17 cellular contexts compared by ENCODE assay signal in the genomic region with DNA sequence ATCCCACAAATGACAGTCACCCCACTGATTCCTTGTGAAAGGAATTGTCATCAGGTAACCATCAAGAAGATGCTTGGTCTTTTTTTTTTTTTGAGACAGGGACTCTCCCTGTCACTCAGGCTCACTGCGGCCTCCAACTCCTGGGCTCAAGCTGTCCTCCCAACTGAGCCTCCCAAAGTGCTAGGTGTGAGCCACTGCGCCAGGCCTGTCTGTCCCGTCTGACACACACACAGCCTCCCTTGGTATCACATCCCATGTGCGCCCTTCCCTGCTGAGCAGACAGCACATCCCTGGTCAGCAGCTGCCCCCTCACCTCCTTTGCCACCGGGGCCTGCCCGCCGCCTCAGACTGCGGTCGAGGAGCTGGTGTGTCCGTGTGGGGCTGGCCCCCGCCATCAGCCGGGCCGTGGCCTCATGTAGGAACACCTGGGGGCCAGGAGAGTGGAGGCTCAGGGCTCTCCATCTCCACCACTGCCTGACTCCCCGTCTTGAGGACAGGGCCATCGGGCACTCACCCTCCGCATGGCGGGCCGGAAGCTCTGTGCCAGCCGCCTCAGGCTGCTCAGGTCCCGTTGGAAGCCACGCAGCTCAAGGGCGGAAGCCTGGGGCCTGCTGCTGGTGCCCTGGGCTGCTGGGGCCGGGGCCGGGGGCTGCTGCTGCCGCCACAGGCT. TPM values are rescaled to one million over a fixed set of nuclear protein-coding genes. Genes with fewer than 3 reads are reported as not detected.
DNase-seq lines count a peak whose midpoint lies in the region; ATAC-seq, FAIRE-seq and TF ChIP-seq lines count a peak whose summit lies in the region.
"Had no signal": no experiment of that assay in that cellular context is flagged by ENCODE, and none has a peak within 500 bp of the region (broad histone marks: within the 10 kb centered on the region; RNA-seq: fewer than 3 reads in every experiment).

No MANE protein-coding gene starts in this region.

- H3K79me2 ChIP-seq in Karpas-422 (ENCODE audit: low read length) (no peaks in the 10 kb centered on the region), H1 (ENCODE audit: control insufficient read depth in 1 of 2, insufficient read depth in 2 of 2, low read length in 2 of 2) (no peaks in the 10 kb centered on the region)

- H4K8ac ChIP-seq in H1 (ENCODE audit: extremely low read depth, insufficient read depth, low read length) = no peak overlapping the region

- peaks cover 29% of the 10 kb centered on the region for H3K36me3 Mint-ChIP-seq in activated CD4-positive, alpha-beta T cell treated with anti-CD3 and anti-CD28 coated beads for 36 hours (ENCODE audit: low read depth)

- TF ChIP-seq POLR2A in H1 (IDR thresholded peaks at IDR 0.05; ENCODE audit: control extremely low read depth in 1 of 2, low read depth in 2 of 2, low read length in 2 of 2) (no peak), prostate gland (IDR thresholded peaks at IDR 0.05) (no peak)

- H3K56ac ChIP-seq in H1 (replicated peaks; ENCODE audit: insufficient read length, low read depth, low read length) = no peak overlapping the region

- peaks cover 10% of the 10 kb centered on the region; the same call in 1 of the 2 replicates for H3K23me2 ChIP-seq in H1 (ENCODE audit: low read depth, low read length)

- 0 out of 2 replicates have a peak, but pooled peaks cover 4% of the 10 kb centered on the region for H3K79me1 ChIP-seq in H1 (ENCODE audit: low read depth, low read length)

- H3K4ac ChIP-seq in H1 (replicated peaks; ENCODE audit: insufficient read length, low read depth, low read length) = no peak overlapping the region

- H3K4me3 ChIP-seq in Karpas-422 (ENCODE audit: low read length) (no peak overlapping the region), H1 (ENCODE audit: extremely low read depth in 1 of 4, insufficient read depth in 2 of 4, low read depth in 3 of 4, low read length in 4 of 4) (no peak overlapping the region), prostate gland (no peak overlapping the region)
- H3K4me3 ChIP-seq: SJCRH30, thyroid gland had no signal

- peak; percentile 7 for ATAC-seq in activated CD4-positive, alpha-beta T cell treated with anti-CD3 and anti-CD28 coated beads for 36 hours
- ATAC-seq in foreskin keratinocyte = no peak

- POLR2A ChIA-PET in activated CD4-positive, alpha-beta T cell treated with anti-CD3 and anti-CD28 coated beads for 36 hours (lab: Charles Lee) = no interaction called here
- POLR2A ChIA-PET in H1 (lab: Charles Lee; ENCODE audit: partially characterized antibody) = interaction anchor here (0.7 to 24.7 kb wide), 7 partner anchors 17 to 113 kb away, joined by 3 to 532 read pairs (median 5); partner anchors contain the start of gene SREBF1

- no peak for TF ChIP-seq RAD21 in H1 (IDR thresholded peaks at IDR 0.05 in 1 of 2, conservative IDR thresholded peaks at IDR 0.05 in 1 of 2; ENCODE audit: low read depth in 2 of 2, low read length in 2 of 2)

- no peaks in the 10 kb centered on the region for H3K9me2 ChIP-seq in Karpas-422 (replicated peaks; ENCODE audit: insufficient read depth, low read length)

- CTCF ChIA-PET in activated CD4-positive, alpha-beta T cell treated with anti-CD3 and anti-CD28 coated beads for 36 hours (lab: Charles Lee) = interaction anchor here (0.6 to 4.1 kb wide), 14 partner anchors 17 to 222 kb away, joined by 3 to 39 read pairs (median 3); no protein-coding TSS in a partner anchor
- CTCF ChIA-PET in H1 (lab: Charles Lee; ENCODE audit: partially characterized antibody) = interaction anchor here (0.7 to 18.1 kb wide), 34 partner anchors 9 to 1885 kb away, joined by 3 to 375 read pairs (median 12); partner anchors contain the start of gene SREBF1

- no peak overlapping the region for H2BK20ac ChIP-seq in H1 (ENCODE audit: low read length)

- H3K36me3 ChIP-seq in Karpas-422 (ENCODE audit: insufficient read depth, low read length) (peaks cover 6% of the 10 kb centered on the region; the same call in 1 of the 2 replicates), H1 (ENCODE audit: control insufficient read depth in 2 of 4, insufficient read depth in 4 of 4, low read length in 3 of 4) (peaks cover 18 to 41% (median 34%) of the 10 kb centered on the region in 4 experiments; a peak in 7 of 8 replicates), prostate gland (peaks cover 3 to 12% of the 10 kb centered on the region in 2 donors)

- H3K4me2 ChIP-seq in Karpas-422 (ENCODE audit: low read depth, low read length, poor library complexity, severe bottlenecking) = no peak overlapping the region
- H3K4me2 ChIP-seq in H1 (ENCODE audit: insufficient read depth in 1 of 2, low read depth in 2 of 2, low read length in 2 of 2) = no peak overlapping the region

- H3K27ac Mint-ChIP-seq in activated CD4-positive, alpha-beta T cell treated with anti-CD3 and anti-CD28 coated beads for 36 hours = no peak overlapping the region

- H3K14ac ChIP-seq in H1 (ENCODE audit: insufficient read length) = no peak overlapping the region

- H3K27me3 Mint-ChIP-seq in activated CD4-positive, alpha-beta T cell treated with anti-CD3 and anti-CD28 coated beads for 36 hours = no peaks in the 10 kb centered on the region

- H3K4me1 ChIP-seq in Karpas-422 (ENCODE audit: low read length) = peaks cover 18% of the 10 kb centered on the region
- peaks cover 0 to 20% (median 12%) of the 10 kb centered on the region in 4 experiments; a peak in 6 of 7 replicates for H3K4me1 ChIP-seq in H1 (replicated peaks in 1 of 4; ENCODE audit: control insufficient read depth in 3 of 4, insufficient read depth in 4 of 4, low read length in 3 of 4)
- H3K4me1 ChIP-seq in prostate gland (replicated peaks) = peaks cover 31% of the 10 kb centered on the region
- H3K4me1 ChIP-seq in foreskin keratinocyte = no peaks in the 10 kb centered on the region

- H3K4me3 Mint-ChIP-seq in activated CD4-positive, alpha-beta T cell treated with anti-CD3 and anti-CD28 coated beads for 36 hours = no peak overlapping the region

- no peak overlapping the region for H3K23ac ChIP-seq in H1 (ENCODE audit: insufficient read length)

- no peak overlapping the region for H3K18ac ChIP-seq in H1 (ENCODE audit: extremely low read depth, low read length)

- H3K9me3 Mint-ChIP-seq in activated CD4-positive, alpha-beta T cell treated with anti-CD3 and anti-CD28 coated beads for 36 hours (ENCODE audit: low read depth) = no peaks in the 10 kb centered on the region

- intact Hi-C loops in activated CD4-positive, alpha-beta T cell treated with anti-CD3 and anti-CD28 coated beads for 36 hours (cut with DNase I, micrococcal nuclease) = loop anchor here in 1 of 2 experiments (2.0 kb wide), 1 partner anchor 220 kb away; no protein-coding TSS in a partner anchor
- intact Hi-C loops in prostate gland (cut with DNase I) = loop anchor here (2.0 to 10.0 kb wide), 2 partner anchors 48 to 222 kb away; partner anchors contain the start of genes ATPAF2 and GID4

- no peak for DNase-seq in activated CD4-positive, alpha-beta T cell treated with anti-CD3 and anti-CD28 coated beads for 36 hours
- DNase-seq in activated CD4-positive, alpha-beta T cell treated with anti-CD3 and anti-CD28 coated beads for 1 hour = no peak
- peak; percentile 57 for DNase-seq in Karpas-422
- DNase-seq in H1 (ENCODE audit: low read depth in 1 of 2, low spot score in 2 of 2) = no peak
- no peak for DNase-seq in prostate gland (ENCODE audit: low spot score)
- no peak for DNase-seq in foreskin keratinocyte
- no peak for DNase-seq in HCEC 1CT
- no peak for DNase-seq in stimulated activated CD4-positive, alpha-beta T cell treated with anti-CD3 and anti-CD28 coated beads, Interleukin-2, amount 100 ng/mL, for 24 hours
- DNase-seq: 8988T; activated CD4-positive, alpha-beta T cell treated with anti-CD3 and anti-CD28 coated beads for 4 hours; activated T-cell treated with anti-CD3 and anti-CD28 coated beads for 4 hours; kidney glomerular epithelial cell; NCI-H2029 treated with DMSO at 0.1 percent for 48 hours; NCI-H510A treated with DMSO at 0.1 percent for 48 hours had no signal

- H3K9ac ChIP-seq in Karpas-422 (ENCODE audit: low read length) (no peak overlapping the region), H1 (replicated peaks in 1 of 4; ENCODE audit: extremely low read depth in 1 of 4, low read depth in 3 of 4, low read length in 3 of 4) (no peak overlapping the region)

- H2AK5ac ChIP-seq in H1 (ENCODE audit: low read depth, low read length) = no peak overlapping the region; the same call in 1 of the 2 replicates

- H2BK12ac ChIP-seq in H1 (ENCODE audit: low read depth, low read length) = no peak overlapping the region

- H3K27ac ChIP-seq in Karpas-422 (ENCODE audit: low read length) (no peak overlapping the region), H1 (ENCODE audit: low read depth, low read length) (no peak overlapping the region), prostate gland (peak overlapping the region; percentile 80 to 94), foreskin keratinocyte (no peak overlapping the region)
- H3K27ac ChIP-seq: HL-60, SJCRH30 had no signal

- H2BK120ac ChIP-seq in H1 (replicated peaks; ENCODE audit: low read depth, low read length) = no peak overlapping the region

- H3K27me3 ChIP-seq in Karpas-422 (ENCODE audit: low read length) (no peaks in the 10 kb centered on the region), H1 (replicated peaks in 1 of 4; ENCODE audit: control insufficient read depth in 3 of 4, extremely low read depth in 1 of 4, insufficient read depth in 3 of 4, low read length in 3 of 4) (peaks cover 6 to 23% (median 16%) of the 10 kb centered on the region in 4 experiments), prostate gland (replicated peaks; ENCODE audit: insufficient read depth) (no peaks in the 10 kb centered on the region), foreskin keratinocyte (no peaks in the 10 kb centered on the region)
- H3K27me3 ChIP-seq: SJCRH30, thyroid gland had no signal

- WGBS in H1 (ENCODE audit: extremely low coverage in 1 of 2, insufficient coverage in 1 of 2, insufficient read length in 1 of 2, insufficient replicate concordance in 2 of 2, low coverage in 1 of 2, low lambda C conversion rate in 2 of 2, missing lambda C conversion rate in 1 of 2), 2 experiments = 96% methylated on average over 24 of the region's 25 CpGs; no CpG with 5 or more reads in 1 of the 2 experiments
- 91% methylated on average over 25 of the region's 25 CpGs for WGBS in prostate gland

- H2AFZ ChIP-seq in Karpas-422 (ENCODE audit: low read length) (no peak overlapping the region), H1 (ENCODE audit: low read length) (no peak overlapping the region)

- no peak overlapping the region for H4K5ac ChIP-seq in H1 (ENCODE audit: insufficient read length, low read depth, low read length)

- H2BK15ac ChIP-seq in H1 (ENCODE audit: low read length) = no peak overlapping the region

- peaks cover 1% of the 10 kb centered on the region; the same call in 1 of the 2 replicates for H4K20me1 ChIP-seq in Karpas-422 (ENCODE audit: insufficient read depth, low read depth, low read length)
- H4K20me1 ChIP-seq in H1 (replicated peaks in 1 of 2; ENCODE audit: control insufficient read depth in 1 of 2, insufficient read depth in 2 of 2, low read length in 2 of 2) = peaks cover 6 to 19% of the 10 kb centered on the region in 2 experiments

- H2BK5ac ChIP-seq in H1 (ENCODE audit: low read depth, low read length) = no peak overlapping the region

- TF ChIP-seq EP300 in H1 (IDR thresholded peaks at IDR 0.05; ENCODE audit: borderline replicate concordance in 1 of 2, low read depth in 2 of 2, low read length in 2 of 2) = no peak

- no peak for FAIRE-seq in H1 (lab: Jason Lieb, UNC)

- H3K9me3 ChIP-seq in Karpas-422 (ENCODE audit: low read length) (no peaks in the 10 kb centered on the region), H1 (ENCODE audit: insufficient read depth in 2 of 2, low read depth in 1 of 2, low read length in 1 of 2) (no peaks in the 10 kb centered on the region), prostate gland (no peaks in the 10 kb centered on the region)
- H3K9me3 ChIP-seq: SJCRH30, thyroid gland had no signal

- H3K4me1 Mint-ChIP-seq in activated CD4-positive, alpha-beta T cell treated with anti-CD3 and anti-CD28 coated beads for 36 hours = peaks cover 13% of the 10 kb centered on the region

- H4K91ac ChIP-seq in H1 (replicated peaks; ENCODE audit: insufficient read length, low read length) = no peak overlapping the region

- TF ChIP-seq CTCF in H1 (IDR thresholded peaks at IDR 0.05; ENCODE audit: control extremely low read depth in 1 of 3, insufficient read depth in 1 of 3, low read depth in 1 of 3, low read length in 3 of 3) (no peak), prostate gland (IDR thresholded peaks at IDR 0.05) (no peak), foreskin keratinocyte (conservative IDR thresholded peaks at IDR 0.05) (no peak)

RNA-seq across cellular contexts. Expression of gene SREBF1, which starts 23.6 kb away (rescaled TPM):
- 10 to 100 TPM; 87.6 to 97.2 TPM for total RNA-seq in activated CD4-positive, alpha-beta T cell treated with anti-CD3 and anti-CD28 coated beads for 36 hours
- 52.0 and 103 TPM in 2 replicates for total RNA-seq in Karpas-422 (2014; rRNA removed; shearing (Covaris generic); ENCODE audit: low replicate concordance)
- 69.9 and 70.8 TPM in 2 replicates for total RNA-seq in H1 (2021; fragmentation: NEBNext Ultra II Directional; extraction: Animal tissue kit (Norgen Biotek cat#: 25700))
- polyA plus RNA-seq in H1 (2011; rRNA removed) (28.6 and 64.6 TPM in 2 replicates), foreskin keratinocyte (67.3 and 72.1 TPM in 2 replicates)
- polyA plus RNA-seq in H1 (2011; cell fraction: cytosol; rRNA removed) = 34.1 TPM
- polyA plus RNA-seq in H1 (2011; cell fraction: nucleus; rRNA removed) = 270 TPM
- 45.2 to 64.7 TPM (median 53.7 TPM) in 4 replicates for polyA plus RNA-seq in H1 (2012, experiment 1 of 2)
- 36.4 TPM for polyA plus RNA-seq in H1 (2012, experiment 2 of 2)
- 88.4 TPM for polyA plus RNA-seq in H1 (2013, experiment 1 of 2)
- polyA plus RNA-seq in H1 (2013, experiment 2 of 2) = 76.5 TPM
- 21.0 and 35.5 TPM in 2 replicates for polyA minus RNA-seq in H1 (2011; rRNA and poly(A)+ RNA removed)
- 60.1 TPM for polyA minus RNA-seq in H1 (2011; cell fraction: cytosol; rRNA and poly(A)+ RNA removed)
- 90.1 TPM for polyA minus RNA-seq in H1 (2011; cell fraction: nucleus; rRNA and poly(A)+ RNA removed)
- total RNA-seq in prostate gland (100 to 1,000 TPM; 134 to 299 TPM), foreskin keratinocyte (113 and 118 TPM in 2 replicates)

Comparison
In these comparisons a context has a peak if more than half of its experiments do, and no peak if none do; other contexts are left out.
1. H3K27ac ChIP-seq: peak in prostate gland (2 of 2); none in Karpas-422 (single experiment), H1 (single experiment) and foreskin keratinocyte (single experiment).